In the genomic region with DNA sequence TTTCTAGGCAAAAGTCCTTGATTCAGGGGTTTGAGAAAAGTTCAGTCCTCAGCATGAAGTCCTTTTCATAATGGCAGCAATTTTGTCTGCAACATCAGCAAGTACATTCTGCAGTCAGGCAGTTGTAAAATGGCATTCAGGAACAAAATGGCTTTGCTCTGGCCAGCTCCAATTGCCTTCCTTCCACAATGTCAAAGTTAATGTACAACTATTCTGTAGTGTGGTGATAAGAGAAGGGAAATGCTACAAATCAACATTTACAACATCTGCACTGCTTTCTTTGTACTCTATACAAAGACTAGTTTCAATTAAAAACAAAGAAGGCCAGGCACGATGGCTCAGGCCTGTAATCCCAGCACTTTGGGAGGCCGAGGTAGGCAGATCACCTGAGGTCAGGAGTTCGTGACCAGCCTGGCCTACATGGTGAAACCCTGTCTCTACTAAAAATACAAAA, we compare ENCODE assay signal across 13 cellular contexts. TPM values are rescaled to one million over a fixed set of nuclear protein-coding genes. Genes with fewer than 3 reads are reported as not detected.
"Had no signal": no experiment of that assay in that cellular context is flagged by ENCODE, and none has a peak within 500 bp of the region (broad histone marks: within the 10 kb centered on the region; RNA-seq: fewer than 3 reads in every experiment).

No MANE protein-coding gene starts in this region.

- H3K4me1 ChIP-seq: parathyroid adenoma had no signal

- H3K9me3 ChIP-seq: esophagus squamous epithelium had no signal

- DNase-seq: activated CD4-positive, alpha-beta T cell treated with anti-CD3 and anti-CD28 coated beads, Interleukin-2, amount 10 ng/mL, durations not matched to agents 7 days and 5 days; activated CD8-positive, alpha-beta memory T cell treated with anti-CD3 and anti-CD28 coated beads for 24 hours; activated naive CD4-positive, alpha-beta T cell treated with Interleukin-2 at 50 U/mL for 16 hours; aorta; esophagus squamous epithelium; hypothalamus; kidney; mesendoderm; stimulated activated CD4-positive, alpha-beta T cell treated with anti-CD3 and anti-CD28 coated beads, Interleukin-4, amount 100 ng/mL, for 24 hours; SW 1271; trophoblast cell had no signal

- H3K9me3 Mint-ChIP-seq: activated CD4-positive, alpha-beta T cell treated with anti-CD3 and anti-CD28 coated beads, Interleukin-2, amount 10 ng/mL, durations not matched to agents 7 days and 5 days; T-helper 2 cell treated with Interferon-gamma antibody and Interleukin-4, amounts not matched to agents 5 μg/mL and 100 μg/mL, for 36 hours had no signal

- H3K4me3 ChIP-seq: esophagus squamous epithelium had no signal

- H3K4me3 Mint-ChIP-seq: activated CD4-positive, alpha-beta T cell treated with anti-CD3 and anti-CD28 coated beads, Interleukin-2, amount 10 ng/mL, durations not matched to agents 7 days and 5 days had no signal

- H3K9ac ChIP-seq: parathyroid adenoma had no signal

- H3K79me2 ChIP-seq: parathyroid adenoma had no signal

- FAIRE-seq: kidney had no signal

- H3K27me3 Mint-ChIP-seq: activated CD4-positive, alpha-beta T cell treated with anti-CD3 and anti-CD28 coated beads, Interleukin-2, amount 10 ng/mL, durations not matched to agents 7 days and 5 days had no signal

- H3K27ac ChIP-seq: parathyroid adenoma had no signal

- H3K27me3 ChIP-seq: esophagus squamous epithelium had no signal

- H2AFZ ChIP-seq: parathyroid adenoma had no signal

RNA-seq across cellular contexts. Expression of a gene that starts 32.3 kb away (rescaled TPM):
- total RNA-seq: activated CD4-positive, alpha-beta T cell treated with anti-CD3 and anti-CD28 coated beads, Interleukin-2, amount 10 ng/mL, durations not matched to agents 7 days and 5 days had no signal
